In the genomic region with DNA sequence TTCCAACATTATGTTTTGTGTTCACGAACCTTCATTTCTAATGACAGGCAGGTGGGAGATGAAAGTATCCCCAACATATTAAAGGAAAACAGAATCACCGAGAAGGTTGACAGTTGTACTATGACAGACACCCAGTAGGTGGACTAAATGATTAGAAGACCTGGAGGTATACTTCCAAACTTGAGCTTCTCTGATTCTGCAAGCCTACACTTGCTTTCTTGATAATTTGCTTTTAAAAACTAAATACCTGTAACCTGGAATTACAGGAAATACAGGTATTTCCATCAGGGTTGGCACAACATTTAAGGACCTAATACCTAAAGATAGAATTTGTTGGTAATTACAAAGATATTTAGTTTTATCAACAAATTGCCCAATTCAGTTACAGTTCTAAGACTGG, we compare ENCODE assay signal across 21 cellular contexts. TPM values are rescaled to one million over a fixed set of nuclear protein-coding genes. Genes with fewer than 3 reads are reported as not detected.
DNase-seq lines count a peak whose midpoint lies in the region; ATAC-seq, FAIRE-seq and TF ChIP-seq lines count a peak whose summit lies in the region.
"Had no signal": no experiment of that assay in that cellular context is flagged by ENCODE, and none has a peak within 500 bp of the region (broad histone marks: within the 10 kb centered on the region; RNA-seq: fewer than 3 reads in every experiment).

No MANE protein-coding gene starts in this region.

- CTCF ChIA-PET in HCT116 (lab: Charles Lee): no interaction called here

- H3K4me3 Mint-ChIP-seq in activated naive CD8-positive, alpha-beta T cell treated with anti-CD3 and anti-CD28 coated beads, Interleukin-2, amount 50 U/mL, for 24 hours: no peak overlapping the region
- H3K4me3 Mint-ChIP-seq: CD4-positive, alpha-beta memory T cell had no signal

- H3K9me3 Mint-ChIP-seq in activated naive CD8-positive, alpha-beta T cell treated with anti-CD3 and anti-CD28 coated beads, Interleukin-2, amount 50 U/mL, for 24 hours: no peaks in the 10 kb centered on the region
- H3K9me3 Mint-ChIP-seq: CD4-positive, alpha-beta memory T cell had no signal

- H3K27ac Mint-ChIP-seq in activated naive CD8-positive, alpha-beta T cell treated with anti-CD3 and anti-CD28 coated beads, Interleukin-2, amount 50 U/mL, for 24 hours: no peak overlapping the region
- H3K27ac Mint-ChIP-seq: CD4-positive, alpha-beta memory T cell had no signal

- peaks cover 19% of the 10 kb centered on the region for H3K4me1 Mint-ChIP-seq in activated naive CD8-positive, alpha-beta T cell treated with anti-CD3 and anti-CD28 coated beads, Interleukin-2, amount 50 U/mL, for 24 hours

- DNase-seq in ELR (ENCODE audit: low read depth) (peak; percentile 17), HCT116 (ENCODE audit: low read depth, low spot score) (no peak), RWPE2 (ENCODE audit: low spot score) (no peak), keratinocyte (ENCODE audit: low read depth, low spot score) (no peak), activated gamma-delta T cell treated with Interleukin-2 at 50 U/mL for 16 hours (no peak), NCI-H446 (lab: John Stamatoyannopoulos, UW) (no peak)
- DNase-seq in activated naive CD8-positive, alpha-beta T cell treated with anti-CD3 and anti-CD28 coated beads, Interleukin-2, amount 50 U/mL, for 24 hours: no peak
- DNase-seq: AML-193; CD4-positive, alpha-beta memory T cell; GM23248; KBM-7; NCI-H1092; NCI-H1694 treated with DMSO at 0.1 percent for 48 hours; NCI-H345; SIG-M5 had no signal

- TF ChIP-seq POLR2A in HCT116 (IDR thresholded peaks at IDR 0.05; ENCODE audit: borderline replicate concordance, extremely low read depth, insufficient read depth, insufficient read length) (no peak), GM18505 (IDR thresholded peaks at IDR 0.05; ENCODE audit: borderline replicate concordance, extremely low read depth, insufficient read depth, insufficient read length) (no peak)

- no peak overlapping the region for H3K4me3 ChIP-seq in HCT116 (replicated peaks in 1 of 2; ENCODE audit: low read depth in 1 of 2, low read length in 2 of 2)
- H3K4me3 ChIP-seq in RWPE2 (ENCODE audit: severe bottlenecking): no peak overlapping the region
- H3K4me3 ChIP-seq in keratinocyte (ENCODE audit: control insufficient read depth in 2 of 3, extremely low read depth in 1 of 3, insufficient read depth in 2 of 3, low read depth in 1 of 3, low read length in 3 of 3): no peak overlapping the region
- H3K4me3 ChIP-seq: A549, GM23248 had no signal

- H2AFZ ChIP-seq in HCT116 (ENCODE audit: low read depth, low read length, poor library complexity, severe bottlenecking) (peak overlapping the region; percentile 30), keratinocyte (ENCODE audit: control insufficient read depth, low read length) (peak overlapping the region; percentile 48)
- H2AFZ ChIP-seq: GM23248 had no signal

- no TSS peak for BruUV-seq in HCT116 (replicated peaks; lab: Mats Ljungman, UMichigan)

- peak; percentile 32 for TF ChIP-seq RAD21 in HCT116 (IDR thresholded peaks at IDR 0.05; ENCODE audit: low read depth)

- H3K9me2 ChIP-seq in HCT116 (ENCODE audit: insufficient read depth): no peaks in the 10 kb centered on the region

- intact Hi-C loops in HCT116 (cut with micrococcal nuclease): no loop called here

- no peaks in the 10 kb centered on the region for H4K20me1 ChIP-seq in HCT116 (ENCODE audit: insufficient read depth)
- no peaks in the 10 kb centered on the region for H4K20me1 ChIP-seq in keratinocyte (ENCODE audit: control insufficient read depth, extremely low read depth, insufficient read depth, low read length)

- H3K36me3 ChIP-seq in HCT116 (ENCODE audit: control insufficient read depth in 1 of 2, insufficient read depth in 2 of 2, low read length in 2 of 2) (no peaks in the 10 kb centered on the region), RWPE2 (ENCODE audit: low read depth) (no peaks in the 10 kb centered on the region), keratinocyte (ENCODE audit: control insufficient read depth in 2 of 2, extremely low read depth in 1 of 2, insufficient read depth in 2 of 2, low read length in 2 of 2) (no peaks in the 10 kb centered on the region)

- H3K4me2 ChIP-seq in HCT116 (ENCODE audit: low read length) (no peak overlapping the region), keratinocyte (ENCODE audit: control insufficient read depth, extremely low read depth, insufficient read depth, low read depth, low read length) (peak overlapping the region; percentile 18)
- H3K4me2 ChIP-seq: A549 had no signal

- H3K4me1 ChIP-seq in HCT116 (ENCODE audit: control insufficient read depth in 1 of 2, insufficient read depth in 2 of 2, low read length in 2 of 2) (no peaks in the 10 kb centered on the region), RWPE2 (ENCODE audit: insufficient read depth, poor library complexity, severe bottlenecking) (peaks cover 5% of the 10 kb centered on the region), keratinocyte (ENCODE audit: control insufficient read depth, extremely low read depth, insufficient read depth, low read length) (peaks cover 9% of the 10 kb centered on the region)
- H3K4me1 ChIP-seq: A549 had no signal

- H3K9me1 ChIP-seq in keratinocyte (ENCODE audit: control insufficient read depth, extremely low read depth, insufficient read depth, low read length): no peaks in the 10 kb centered on the region

- H3K27me3 Mint-ChIP-seq in activated naive CD8-positive, alpha-beta T cell treated with anti-CD3 and anti-CD28 coated beads, Interleukin-2, amount 50 U/mL, for 24 hours: peaks cover 13% of the 10 kb centered on the region

- H3K27me3 ChIP-seq in HCT116 (ENCODE audit: insufficient read depth, low read length) (no peaks in the 10 kb centered on the region), RWPE2 (ENCODE audit: insufficient read depth, poor library complexity, severe bottlenecking) (no peaks in the 10 kb centered on the region), keratinocyte (ENCODE audit: control insufficient read depth, extremely low read depth, insufficient read depth, low read length) (no peaks in the 10 kb centered on the region)

- RAD21 ChIA-PET in HCT116 (lab: Charles Lee; ENCODE audit: low non-redundant PET in 1 of 2, low total read pairs in 2 of 2, uncharacterized antibody in 2 of 2, unreplicated experiment in 2 of 2): no interaction called here

- H3K9ac ChIP-seq in HCT116 (ENCODE audit: low read length) (no peak overlapping the region), keratinocyte (ENCODE audit: control insufficient read depth, extremely low read depth, insufficient read depth, low read length) (no peak overlapping the region)
- H3K9ac ChIP-seq: GM23248 had no signal

- H3K79me2 ChIP-seq in HCT116 (ENCODE audit: insufficient read depth, low read length) (no peaks in the 10 kb centered on the region), keratinocyte (ENCODE audit: control insufficient read depth, insufficient read depth, low read length) (no peaks in the 10 kb centered on the region)

- POLR2A ChIA-PET in HCT116 (lab: Charles Lee): no interaction called here

- H3K36me3 Mint-ChIP-seq in activated naive CD8-positive, alpha-beta T cell treated with anti-CD3 and anti-CD28 coated beads, Interleukin-2, amount 50 U/mL, for 24 hours (ENCODE audit: low read depth): no peaks in the 10 kb centered on the region
- H3K36me3 Mint-ChIP-seq: CD4-positive, alpha-beta memory T cell had no signal

- dilution Hi-C loops in keratinocyte (cut with MboI; ENCODE audit: extremely low pct_ligation_motif_present, low sequenced_read_pairs): no loop called here

- ATAC-seq in HCT116: no peak
- ATAC-seq in RWPE2 (ENCODE audit: low read depth): peak; percentile 74
- ATAC-seq in activated naive CD8-positive, alpha-beta T cell treated with anti-CD3 and anti-CD28 coated beads, Interleukin-2, amount 50 U/mL, for 24 hours: no peak
- no peak for ATAC-seq in GM18505 (IDR thresholded peaks at IDR 0.05; ENCODE audit: unreplicated experiment)

- FAIRE-seq in keratinocyte (lab: Jason Lieb, UNC): no peak
- FAIRE-seq: A549, D721Med, GM12892, RCC 7860 had no signal

- no peaks in the 10 kb centered on the region for H3K9me3 ChIP-seq in HCT116 (ENCODE audit: control insufficient read depth in 1 of 2, insufficient read depth in 1 of 2, low read depth in 1 of 2, low read length in 2 of 2)
- H3K9me3 ChIP-seq in RWPE2 (ENCODE audit: severe bottlenecking): no peaks in the 10 kb centered on the region
- no peaks in the 10 kb centered on the region for H3K9me3 ChIP-seq in keratinocyte (ENCODE audit: control insufficient read depth, low read depth, low read length)
- H3K9me3 ChIP-seq: A549 had no signal

- H3K27ac ChIP-seq in HCT116 (ENCODE audit: low read depth, low read length): no peak overlapping the region
- no peak overlapping the region for H3K27ac ChIP-seq in RWPE2 (ENCODE audit: poor library complexity, severe bottlenecking)
- no peak overlapping the region for H3K27ac ChIP-seq in keratinocyte (ENCODE audit: control insufficient read depth, insufficient read depth, low read length)
- H3K27ac ChIP-seq: A549, GM23248 had no signal

- TF ChIP-seq CTCF in HCT116 (IDR thresholded peaks at IDR 0.05 in 2 of 3, conservative IDR thresholded peaks at IDR 0.05 in 1 of 3; ENCODE audit: borderline replicate concordance in 1 of 3, insufficient read depth in 1 of 3, low read depth in 2 of 3, low read length in 2 of 3) (no peak; a peak in 1 of 6 replicates), RWPE2 (IDR thresholded peaks at IDR 0.05; ENCODE audit: poor library complexity, severe bottlenecking) (peak; percentile 43), keratinocyte (optimal IDR thresholded peaks at IDR 0.05 in 1 of 3, IDR thresholded peaks at IDR 0.05 in 1 of 3, conservative IDR thresholded peaks at IDR 0.05 in 1 of 3; ENCODE audit: extremely low read depth in 1 of 3, insufficient read depth in 2 of 3, low read length in 3 of 3) (peak in 2 of 3 experiments; percentile 46 to 52)

TF ChIP-seq in HCT116, 20 proteins besides CTCF, POLR2A, EP300 and RAD21 (continues in another document):
- no peak for TF ChIP-seq EZH2phosphoT487 (IDR thresholded peaks at IDR 0.05; ENCODE audit: borderline replicate concordance)
- no peak for TF ChIP-seq SP1 (IDR thresholded peaks at IDR 0.05; ENCODE audit: low read depth)
- TF ChIP-seq, protein P1, sequence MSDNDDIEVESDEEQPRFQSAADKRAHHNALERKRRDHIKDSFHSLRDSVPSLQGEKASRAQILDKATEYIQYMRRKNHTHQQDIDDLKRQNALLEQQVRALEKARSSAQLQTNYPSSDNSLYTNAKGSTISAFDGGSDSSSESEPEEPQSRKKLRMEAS (IDR thresholded peaks at IDR 0.05): no peak
- no peak for TF ChIP-seq EZH2 (IDR thresholded peaks at IDR 0.05)
- no peak for TF ChIP-seq FOSL1 (IDR thresholded peaks at IDR 0.05; ENCODE audit: low read depth)
- TF ChIP-seq CEBPB (IDR thresholded peaks at IDR 0.05; ENCODE audit: low read depth): no peak

RNA-seq across cellular contexts. Expression of a gene that starts 43.4 kb away (rescaled TPM):
- not detected for total RNA-seq in HCT116 (2021; ENCODE audit: unreplicated experiment)
- polyA plus RNA-seq in HCT116 (2012): not detected in 2 replicates
- not detected in 3 replicates for polyA plus RNA-seq in keratinocyte
- not detected for polyA plus RNA-seq in keratinocyte (2011; ENCODE audit: low read depth)
- not detected in 2 replicates for polyA plus RNA-seq in keratinocyte (2011; cell fraction: cytosol; rRNA removed)
- not detected in 2 replicates for polyA plus RNA-seq in keratinocyte (2011; cell fraction: nucleus; rRNA removed)
- not detected in 2 replicates for polyA plus RNA-seq in keratinocyte (2012; ENCODE audit: low replicate concordance)
- not detected in 3 replicates for polyA minus RNA-seq in keratinocyte
- not detected for polyA minus RNA-seq in keratinocyte (2011; cell fraction: cytosol; rRNA and poly(A)+ RNA removed)
- polyA minus RNA-seq in keratinocyte (2011; cell fraction: nucleus; rRNA and poly(A)+ RNA removed): not detected in 2 replicates
- total RNA-seq: CD4-positive, alpha-beta memory T cell; GM23248; M059J had no signal
- polyA plus RNA-seq: A549; CD4-positive, alpha-beta memory T cell; GM23248 had no signal

Comparison
In these comparisons a context has a peak if more than half of its experiments do, and no peak if none do; other contexts are left out.
1. CTCF ChIP-seq: peak in RWPE2 (single experiment) and keratinocyte (2 of 3); none in HCT116 (0 of 3).